ENCODE assay signal across 18 cellular contexts in genomic region chr6:33211666-33212422, GRCh38. TPM values are rescaled to one million over a fixed set of nuclear protein-coding genes. Genes with fewer than 3 reads are reported as not detected.
A peak's percentile ranks its signal among the peaks of the same experiment; 100 is the strongest.
DNase-seq lines count a peak whose midpoint lies in the region; ATAC-seq and TF ChIP-seq lines count a peak whose summit lies in the region.
"Had no signal": no experiment of that assay in that cellular context is flagged by ENCODE, and none has a peak within 500 bp of the region (broad histone marks: within the 10 kb centered on the region; RNA-seq: fewer than 3 reads in every experiment).

No MANE protein-coding gene starts in this region.

- H3K36me3 ChIP-seq in Panc1 (ENCODE audit: control insufficient read depth, insufficient read depth, low read length) (no peaks in the 10 kb centered on the region; the same call in 1 of the 2 replicates), osteoblast (ENCODE audit: insufficient read depth, low read length) (peaks cover 13% of the 10 kb centered on the region), PC-3 (ENCODE audit: low read depth, low read length) (no peaks in the 10 kb centered on the region)
- H3K36me3 ChIP-seq: BE2C, cardiac muscle cell had no signal

- H3K4me2 ChIP-seq in osteoblast (ENCODE audit: insufficient read depth, low read length), result no peak overlapping the region
- H3K4me2 ChIP-seq in PC-3 (ENCODE audit: low read length), result no peak overlapping the region
- H3K4me2 ChIP-seq: KMS-11 had no signal

- H3K9me2 ChIP-seq in PC-3 (replicated peaks; ENCODE audit: low read length), result no peaks in the 10 kb centered on the region

- H3K4me3 ChIP-seq in Panc1 (ENCODE audit: low read depth in 2 of 2, low read length in 2 of 2) (no peak overlapping the region), osteoblast (ENCODE audit: insufficient read depth, low read length) (no peak overlapping the region), PC-3 (ENCODE audit: low read length) (no peak overlapping the region)

- intact Hi-C loops in Panc1 (cut with micrococcal nuclease; ENCODE audit: unreplicated experiment) (no loop called here), PC-3 (cut with micrococcal nuclease) (no loop called here)

- no peaks in the 10 kb centered on the region for H3K9me3 ChIP-seq in Panc1 (ENCODE audit: control insufficient read depth, insufficient read depth, low read depth, low read length)
- H3K9me3 ChIP-seq in osteoblast (ENCODE audit: low read depth, low read length), result no peaks in the 10 kb centered on the region
- no peaks in the 10 kb centered on the region for H3K9me3 ChIP-seq in PC-3 (ENCODE audit: low read length)
- H3K9me3 ChIP-seq: BE2C, tibial nerve had no signal

- H4K20me1 ChIP-seq in osteoblast (ENCODE audit: insufficient read depth, low read length) (no peaks in the 10 kb centered on the region), PC-3 (ENCODE audit: low read length) (no peaks in the 10 kb centered on the region)

- POLR2A ChIA-PET in Panc1 (lab: Charles Lee), result interaction anchor here (0.5 kb wide), 1 partner anchor 175 kb away, joined by 4 read pairs; no protein-coding TSS in a partner anchor
- POLR2A ChIA-PET in PC-3 (lab: Charles Lee; ENCODE audit: unreplicated experiment), result no interaction called here

- no peak overlapping the region for H3K27ac ChIP-seq in Panc1 (ENCODE audit: low read length)
- no peak overlapping the region for H3K27ac ChIP-seq in osteoblast (ENCODE audit: low read depth, low read length)
- H3K27ac ChIP-seq in PC-3 (ENCODE audit: low read length), result no peak overlapping the region
- H3K27ac ChIP-seq: cardiac muscle cell, HL-60, KMS-11, tibial nerve had no signal

- no peaks in the 10 kb centered on the region for H3F3A ChIP-seq in PC-3 (ENCODE audit: low read length, unreplicated experiment)

- no peak overlapping the region for H3K9ac ChIP-seq in PC-3 (ENCODE audit: low read length)
- H3K9ac ChIP-seq: KMS-11 had no signal

- no peak; the same call in 1 of the 2 replicates for TF ChIP-seq CTCF in Panc1 (IDR thresholded peaks at IDR 0.05)
- no peak for TF ChIP-seq CTCF in osteoblast (IDR thresholded peaks at IDR 0.05; ENCODE audit: extremely low read depth, low read depth, low read length)
- no peak for TF ChIP-seq CTCF in PC-3 (conservative IDR thresholded peaks at IDR 0.05; ENCODE audit: low read depth, low read length)

- H3K79me2 ChIP-seq in osteoblast (ENCODE audit: insufficient read depth, low read length) (peaks cover 10% of the 10 kb centered on the region), PC-3 (ENCODE audit: low read length) (0 out of 2 replicates have a peak, but pooled peaks cover 5% of the 10 kb centered on the region)

- DNase-seq in NCI-H82 (lab: John Stamatoyannopoulos, UW) (peak; percentile 32), NCI-H82 treated with DMSO at 0.1 percent for 48 hours (lab: John Stamatoyannopoulos, UW; ENCODE audit: unreplicated experiment) (no peak), Panc1 (ENCODE audit: low read depth, low spot score) (no peak), germinal center (ENCODE audit: low spot score) (peak; percentile 1), osteoblast (ENCODE audit: insufficient read length, low spot score, missing footprints) (peak; percentile 76), hypothalamus (lab: John Stamatoyannopoulos, UW) (no peak), PC-3 (no peak)
- DNase-seq in stimulated activated CD8-positive, alpha-beta memory T cell treated with anti-CD3 and anti-CD28 coated beads, Interleukin-4, amount 100 ng/mL, for 48 hours, result no peak
- DNase-seq: activated T-cell treated with anti-CD3 and anti-CD28 coated beads, Interleukin-2, amount 50 U/mL, for 24 hours; BE2C; left cardiac atrium; NCI-H1417; stimulated activated CD4-positive, alpha-beta T cell treated with anti-CD3 and anti-CD28 coated beads, Interleukin-12 subunit alpha, Interleukin-12 subunit beta, amount 100 ng/mL, for 4 hours had no signal

- CTCF ChIA-PET in Panc1 (lab: Charles Lee), result no interaction called here
- CTCF ChIA-PET in PC-3 (lab: Charles Lee), result no interaction called here

- in situ Hi-C loops in Panc1 (cut with HindIII; ENCODE audit: low pct_unique_long_range_greater_than_20kb, low sequenced_read_pairs), result no loop called here

- ATAC-seq in Panc1 (no peak), PC-3 (no peak)
- ATAC-seq: left cardiac atrium; stimulated activated memory B cell treated with anti-CD40 and anti-IgM and Interleukin-4, amounts not matched to agents 10 μg/mL and 1 μg/mL and 100 μg/mL, for 72 hours had no signal

- peaks cover 15% of the 10 kb centered on the region for H3K4me1 ChIP-seq in Panc1 (ENCODE audit: control insufficient read depth, insufficient read depth, low read length)
- H3K4me1 ChIP-seq in osteoblast (ENCODE audit: insufficient read depth, low read length), result peaks cover 13% of the 10 kb centered on the region
- H3K4me1 ChIP-seq in PC-3 (ENCODE audit: insufficient read depth, low read length), result peaks cover 13% of the 10 kb centered on the region
- H3K4me1 ChIP-seq: BE2C had no signal

- BruUV-seq in Panc1 (replicated peaks; lab: Mats Ljungman, UMichigan), result TSS peak; percentile 49
- BruUV-seq in PC-3 (replicated peaks; lab: Mats Ljungman, UMichigan), result no TSS peak

- H3K27me3 ChIP-seq in Panc1 (ENCODE audit: control insufficient read depth, insufficient read depth, low read length), result no peaks in the 10 kb centered on the region
- no peaks in the 10 kb centered on the region for H3K27me3 ChIP-seq in osteoblast (ENCODE audit: insufficient read depth, low read length)
- H3K27me3 ChIP-seq in PC-3 (ENCODE audit: low read length), result no peaks in the 10 kb centered on the region
- H3K27me3 ChIP-seq: cardiac muscle cell had no signal

- H2AFZ ChIP-seq in osteoblast (ENCODE audit: low read length), result no peak overlapping the region
- no peak overlapping the region for H2AFZ ChIP-seq in PC-3 (ENCODE audit: low read length)

RNA-seq across cellular contexts. Expression of gene RING1, which starts 3.5 kb away (rescaled TPM):
- total RNA-seq in Panc1 (2021; ENCODE audit: unreplicated experiment) (33.7 TPM), osteoblast (34.0 and 34.2 TPM in 2 replicates), PC-3 (2014; rRNA removed) (23.3 and 37.5 TPM in 2 replicates)
- 63.5 TPM for polyA plus RNA-seq in Panc1 (2012; ENCODE audit: insufficient read length)

RNA-seq across cellular contexts. Expression of gene HSD17B8, which starts 7.4 kb away (rescaled TPM):
- total RNA-seq in Panc1 (2021; ENCODE audit: unreplicated experiment), result 7.4 TPM
- polyA plus RNA-seq in Panc1 (2012; ENCODE audit: insufficient read length), result 8.9 TPM
- 2.7 and 3.3 TPM in 2 replicates for total RNA-seq in osteoblast
- total RNA-seq in PC-3 (2014; rRNA removed), result 4.2 and 6.2 TPM in 2 replicates

RNA-seq across cellular contexts. Expression of gene SLC39A7, which starts 11.2 kb away (rescaled TPM):
- total RNA-seq in Panc1 (2021; ENCODE audit: unreplicated experiment), result 135 TPM
- 155 TPM for polyA plus RNA-seq in Panc1 (2012; ENCODE audit: insufficient read length)
- 108 and 109 TPM in 2 replicates for total RNA-seq in osteoblast
- total RNA-seq in PC-3 (2014; rRNA removed), result 128 and 149 TPM in 2 replicates

RNA-seq across cellular contexts. Expression of gene RXRB, which starts 11.4 kb away (rescaled TPM):
- total RNA-seq in Panc1 (2021; ENCODE audit: unreplicated experiment) (27.4 TPM), osteoblast (19.2 and 20.9 TPM in 2 replicates), PC-3 (2014; rRNA removed) (24.0 and 30.9 TPM in 2 replicates)
- 28.5 TPM for polyA plus RNA-seq in Panc1 (2012; ENCODE audit: insufficient read length)

RNA-seq across cellular contexts. Expression of gene COL11A2, which starts 19.6 kb away (rescaled TPM):
- total RNA-seq in Panc1 (2021; ENCODE audit: unreplicated experiment), result 0.57 TPM
- polyA plus RNA-seq in Panc1 (2012; ENCODE audit: insufficient read length), result 0.94 TPM
- total RNA-seq in osteoblast, result 1.8 TPM in 2 replicates
- 0.58 and 0.63 TPM in 2 replicates for total RNA-seq in PC-3 (2014; rRNA removed)

Comparison
In these comparisons a context has a peak if more than half of its experiments do, and no peak if none do; other contexts are left out.
1. DNase-seq: peak in NCI-H82 (single experiment), germinal center (single experiment) and osteoblast (single experiment); none in NCI-H82 treated with DMSO at 0.1 percent for 48 hours (single experiment), Panc1 (single experiment), hypothalamus (0 of 51), stimulated activated CD8-positive, alpha-beta memory T cell treated with anti-CD3 and anti-CD28 coated beads, Interleukin-4, amount 100 ng/mL, for 48 hours (single experiment) and PC-3 (single experiment).